ENCODE assay signal across 8 cellular contexts in the genomic region with DNA sequence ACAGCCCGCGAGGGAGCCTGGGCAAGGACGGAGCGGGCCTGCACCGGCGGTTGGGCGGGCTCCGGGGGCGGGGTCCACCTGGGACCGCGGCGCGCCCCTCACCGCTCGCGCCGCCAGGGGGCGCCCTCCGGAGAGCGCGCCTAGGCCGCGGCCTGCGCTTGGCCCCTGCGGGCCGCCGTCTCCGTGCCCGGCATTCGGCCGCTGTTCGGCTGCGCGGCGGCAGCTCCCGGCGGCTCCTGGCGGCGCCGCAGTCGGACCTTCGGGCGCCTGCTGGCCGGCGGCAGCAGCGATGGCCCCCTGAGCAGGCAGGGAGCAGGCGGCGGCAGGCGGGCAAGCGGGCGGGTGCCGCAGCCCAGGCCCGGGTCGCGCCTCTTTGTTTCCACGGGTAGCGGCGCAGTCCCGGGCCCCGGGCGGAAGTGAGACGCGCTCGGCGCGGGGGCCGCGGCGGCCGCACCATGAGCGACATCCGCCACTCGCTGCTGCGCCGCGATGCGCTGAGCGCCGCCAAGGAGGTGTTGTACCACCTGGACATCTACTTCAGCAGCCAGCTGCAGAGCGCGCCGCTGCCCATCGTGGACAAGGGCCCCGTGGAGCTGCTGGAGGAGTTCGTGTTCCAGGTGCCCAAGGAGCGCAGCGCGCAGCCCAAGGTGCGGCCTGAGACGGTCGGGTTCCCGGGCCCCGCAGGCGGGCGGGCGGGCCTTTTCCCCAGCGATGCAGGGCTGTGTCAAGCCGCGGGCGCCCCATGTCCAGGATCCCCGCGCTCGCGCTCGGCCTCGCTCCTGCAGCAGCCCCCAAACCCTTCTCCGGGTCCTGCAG. TPM values are rescaled to one million over a fixed set of nuclear protein-coding genes. Genes with fewer than 3 reads are reported as not detected.
DNase-seq lines count a peak whose midpoint lies in the region; ATAC-seq and TF ChIP-seq lines count a peak whose summit lies in the region.

A gene (plus strand): TSS at position 193 of the 816 bp plus-strand sequence. CDS start 263 bp downstream, at position 456.

- in situ Hi-C loops in SK-MEL-5 (cut with HindIII; ENCODE audit: low pct_unique_long_range_greater_than_20kb, low sequenced_read_pairs): no loop called here

- H3K9me3 ChIP-seq in KOPT-K1 (ENCODE audit: insufficient read depth, low read length, poor library complexity, severe bottlenecking): no peaks in the 10 kb centered on the region

- peaks cover 79% of the 10 kb centered on the region for H3K36me3 ChIP-seq in KOPT-K1 (ENCODE audit: insufficient read depth, low read length)

- ATAC-seq in GM21825 (IDR thresholded peaks at IDR 0.05; ENCODE audit: unreplicated experiment): peak; percentile 82
- peak; percentile 98 for ATAC-seq in omental fat pad (ENCODE audit: low FRiP score)

- H3K27ac ChIP-seq in KOPT-K1 (ENCODE audit: low read depth, low read length, poor library complexity, severe bottlenecking) (peak within 1 kb of the TSS; percentile 88), temporal lobe (ENCODE audit: low read depth, low read length) (peak within 1 kb of the TSS; percentile 30)

- DNase-seq in GF-D8 (lab: John Stamatoyannopoulos, UW): peak; percentile 50
- DNase-seq in SK-MEL-5 (ENCODE audit: low read depth, low spot score): peak; percentile 82
- peak; percentile 83 for DNase-seq in activated naive CD4-positive, alpha-beta T cell treated with Interleukin-2 at 50 U/mL for 16 hours
- peak; percentile 91 for DNase-seq in germinal center (ENCODE audit: low spot score)
- DNase-seq in omental fat pad (ENCODE audit: low spot score): peak; percentile 27

- TF ChIP-seq CTCF in omental fat pad (IDR thresholded peaks at IDR 0.05): peak in 2 of 3 donors; percentile 67 to 92

RNA-seq across cellular contexts. Expression of the gene that starts here (rescaled TPM):
- total RNA-seq in SK-MEL-5 (2014; rRNA removed; shearing (Covaris generic)): 18.5 and 28.2 TPM in 2 replicates
- 57.8 and 57.9 TPM in 2 replicates for polyA plus RNA-seq in SK-MEL-5 (2015; cell fraction: cytosol; rRNA removed)
- 36.7 and 70.3 TPM in 2 replicates for polyA plus RNA-seq in SK-MEL-5 (2015; cell fraction: nucleus; rRNA removed)
- total RNA-seq in omental fat pad (10 to 100 TPM; 20.2 to 45.1 (median 24.1) TPM), temporal lobe (16.0 TPM)

Comparison
In these comparisons a context has a peak if more than half of its experiments do, and no peak if none do; other contexts are left out.
1. Peak in every context shown above with its lines: DNase-seq, ATAC-seq and H3K27ac ChIP-seq.
2. DNase-seq: peak in every context shown above with its lines; median percentile 91 in germinal center; 83 in activated naive CD4-positive, alpha-beta T cell treated with Interleukin-2 at 50 U/mL for 16 hours; 82 in SK-MEL-5; 50 in GF-D8; 27 in omental fat pad.